ENCODE assay signal across 24 cellular contexts in genomic region chr15:39738998-39739397, GRCh38. TPM values are rescaled to one million over a fixed set of nuclear protein-coding genes. Genes with fewer than 3 reads are reported as not detected.
"Had no signal": no experiment of that assay in that cellular context is flagged by ENCODE, and none has a peak within 500 bp of the region (broad histone marks: within the 10 kb centered on the region; RNA-seq: fewer than 3 reads in every experiment).

No MANE protein-coding gene starts in this region.

- H3K27ac ChIP-seq: coronary artery, dorsolateral prefrontal cortex, esophagus muscularis mucosa, gastrocnemius medialis, hepatocyte, left lung, lower lobe of right lung had no signal

- H3K79me2 ChIP-seq: hepatocyte had no signal

- ATAC-seq: gastrocnemius medialis, left lung, lower lobe of right lung, mucosa of descending colon had no signal

- H3K4me1 ChIP-seq: gastrocnemius medialis, left lung, lower lobe of right lung had no signal

- H2AFZ ChIP-seq: hepatocyte had no signal

- H3K4me3 ChIP-seq: coronary artery, dorsolateral prefrontal cortex, esophagus muscularis mucosa, gastrocnemius medialis, hepatocyte, left lung, lower lobe of right lung, mucosa of descending colon had no signal

- H3K9me3 ChIP-seq: esophagus muscularis mucosa, gastrocnemius medialis, left lung, lower lobe of right lung, mucosa of descending colon had no signal

- H3K27me3 ChIP-seq: dorsolateral prefrontal cortex, esophagus muscularis mucosa, gastrocnemius medialis, hepatocyte, left lung had no signal

- H3K4me2 ChIP-seq: hepatocyte had no signal

- FAIRE-seq: endothelial cell of umbilical vein had no signal

- H3K36me3 ChIP-seq: esophagus muscularis mucosa, gastrocnemius medialis, left lung, lower lobe of right lung had no signal

- DNase-seq: dermis blood vessel endothelial cell; dorsolateral prefrontal cortex; effector CD4-positive, alpha-beta T cell; effector memory CD4-positive, alpha-beta T cell; foreskin fibroblast; foreskin melanocyte; gastrocnemius medialis; glutamatergic neuron; head of caudate nucleus; hypothalamus; immature natural killer cell; islet precursor cell; kidney; kidney glomerular epithelial cell; left lung; lower lobe of right lung; mesenchymal stem cell; mucosa of descending colon; naive B cell had no signal

RNA-seq across cellular contexts. Expression of gene FSIP1, which starts 43.6 kb away (rescaled TPM):
- total RNA-seq: mesenteric fat pad had no signal
